ENCODE assay signal across 1 cellular context in the genomic region with DNA sequence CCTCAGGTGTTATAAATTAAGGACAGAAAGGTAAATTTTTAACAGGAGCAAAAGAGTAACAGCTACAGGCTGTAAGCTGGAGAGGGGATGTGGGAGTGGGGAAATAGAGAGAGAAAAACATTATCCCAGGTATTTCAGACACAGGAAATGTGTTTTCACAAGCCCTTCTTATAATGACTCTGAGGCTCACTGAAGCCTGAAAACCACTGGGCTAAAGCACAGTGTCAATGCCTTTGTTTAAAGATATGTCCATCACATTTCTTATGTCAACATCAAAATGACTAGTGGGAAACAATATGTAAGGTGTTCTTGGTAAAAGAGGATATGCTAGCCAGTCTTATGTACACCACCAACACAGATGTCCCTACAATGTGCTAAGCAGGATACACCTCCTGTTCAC.
TF ChIP-seq lines count a peak whose summit lies in the region.

No MANE protein-coding gene starts in this region.

TF ChIP-seq in HepG2, 621 proteins besides CTCF, POLR2A, EP300 and RAD21 (continued from another document):
- TF ChIP-seq, protein P1, sequence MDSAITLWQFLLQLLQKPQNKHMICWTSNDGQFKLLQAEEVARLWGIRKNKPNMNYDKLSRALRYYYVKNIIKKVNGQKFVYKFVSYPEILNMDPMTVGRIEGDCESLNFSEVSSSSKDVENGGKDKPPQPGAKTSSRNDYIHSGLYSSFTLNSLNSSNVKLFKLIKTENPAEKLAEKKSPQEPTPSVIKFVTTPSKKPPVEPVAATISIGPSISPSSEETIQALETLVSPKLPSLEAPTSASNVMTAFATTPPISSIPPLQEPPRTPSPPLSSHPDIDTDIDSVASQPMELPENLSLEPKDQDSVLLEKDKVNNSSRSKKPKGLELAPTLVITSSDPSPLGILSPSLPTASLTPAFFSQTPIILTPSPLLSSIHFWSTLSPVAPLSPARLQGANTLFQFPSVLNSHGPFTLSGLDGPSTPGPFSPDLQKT (CRISPR knock-in tag; IDR thresholded peaks at IDR 0.05; ENCODE audit: borderline replicate concordance), result no peak
- no peak for TF ChIP-seq ZFYVE20 (CRISPR knock-in tag; IDR thresholded peaks at IDR 0.05; ENCODE audit: borderline replicate concordance, low read depth)
- TF ChIP-seq KDM5A (IDR thresholded peaks at IDR 0.05; ENCODE audit: borderline replicate concordance, low read length), result no peak
- no peak for TF ChIP-seq ATF7-NPFF (CRISPR knock-in tag; IDR thresholded peaks at IDR 0.05; ENCODE audit: low read depth)
- no peak for TF ChIP-seq STAT5B (CRISPR knock-in tag; IDR thresholded peaks at IDR 0.05)
- no peak for TF ChIP-seq ZNF337 (CRISPR knock-in tag; IDR thresholded peaks at IDR 0.05; ENCODE audit: borderline replicate concordance, low read depth)
- TF ChIP-seq NR0B2 (CRISPR knock-in tag; IDR thresholded peaks at IDR 0.05), result no peak
TF ChIP-seq in HepG2: peak in this region for 0.
